In genomic region chr2:63692002-63692606, GRCh38 we compare ENCODE assay signal across 9 cellular contexts.
DNase-seq lines count a peak whose midpoint lies in the region; ATAC-seq, FAIRE-seq and TF ChIP-seq lines count a peak whose summit lies in the region.
"Had no signal": no experiment of that assay in that cellular context is flagged by ENCODE, and none has a peak within 500 bp of the region (broad histone marks: within the 10 kb centered on the region; RNA-seq: fewer than 3 reads in every experiment).

No MANE protein-coding gene starts in this region.

- H2BK20ac ChIP-seq in H9 (ENCODE audit: low read depth, low read length, poor library complexity, severe bottlenecking), result no peak overlapping the region

- no peak overlapping the region for H3K4me3 Mint-ChIP-seq in H9
- H3K4me3 Mint-ChIP-seq in naive thymus-derived CD8-positive, alpha-beta T cell, result no peak overlapping the region

- H3K9me1 ChIP-seq in endothelial cell of umbilical vein (replicated peaks; ENCODE audit: control insufficient read depth, extremely low read depth, insufficient read depth, low read length), result no peaks in the 10 kb centered on the region

- no peaks in the 10 kb centered on the region for H3K4me1 ChIP-seq in H9 (ENCODE audit: insufficient read depth, low read length)
- H3K4me1 ChIP-seq in PC-3 (ENCODE audit: insufficient read depth, low read length), result peaks cover 11% of the 10 kb centered on the region
- no peaks in the 10 kb centered on the region for H3K4me1 ChIP-seq in endothelial cell of umbilical vein (ENCODE audit: control insufficient read depth, extremely low read depth, insufficient read depth, low read length)

- 0 out of 7 replicates have a peak overlapping the region, but pooled peaks of 1 of the 3 experiments have one; percentile 47 for H3K27ac Mint-ChIP-seq in H9
- H3K27ac Mint-ChIP-seq in naive thymus-derived CD8-positive, alpha-beta T cell, result no peak overlapping the region

- no peak for TF ChIP-seq POLR2A in endothelial cell of umbilical vein (IDR thresholded peaks at IDR 0.05; ENCODE audit: low read depth, low read length)

- no peaks in the 10 kb centered on the region for H3K23me2 ChIP-seq in H9 (ENCODE audit: insufficient read length, low read depth, low read length, poor library complexity, severe bottlenecking)

- H3K79me1 ChIP-seq in H9 (ENCODE audit: insufficient read depth, low read depth, low read length, poor library complexity, severe bottlenecking), result no peaks in the 10 kb centered on the region

- H4K91ac ChIP-seq in H9 (ENCODE audit: insufficient read length, low read depth, low read length), result no peak overlapping the region

- no peaks in the 10 kb centered on the region for H3F3A ChIP-seq in PC-3 (ENCODE audit: low read length, unreplicated experiment)

- peaks cover 24 to 25% of the 10 kb centered on the region in 2 experiments for H3K4me1 Mint-ChIP-seq in H9
- peaks cover 0 to 3% (median 0%) of the 10 kb centered on the region in 4 donors for H3K4me1 Mint-ChIP-seq in naive thymus-derived CD8-positive, alpha-beta T cell

- H2AFZ ChIP-seq in H9 (ENCODE audit: low read length) (no peak overlapping the region), PC-3 (ENCODE audit: low read length) (no peak overlapping the region), endothelial cell of umbilical vein (ENCODE audit: low read depth, low read length) (no peak overlapping the region)

- POLR2A ChIA-PET in PC-3 (lab: Charles Lee; ENCODE audit: unreplicated experiment), result no interaction called here
- POLR2A ChIA-PET in endothelial cell of umbilical vein (lab: Charles Lee), result interaction anchor here (0.7 kb wide), 1 partner anchor 14 kb away, joined by 4 read pairs; no protein-coding TSS in a partner anchor
- POLR2A ChIA-PET in naive thymus-derived CD8-positive, alpha-beta T cell (lab: Charles Lee), result interaction anchor here (0.6 kb wide), 1 partner anchor 169 kb away, joined by 4 read pairs; no protein-coding TSS in a partner anchor

- H3K9me3 ChIP-seq in H9 (ENCODE audit: control insufficient read depth, low read depth, low read length) (no peaks in the 10 kb centered on the region), PC-3 (ENCODE audit: low read length) (no peaks in the 10 kb centered on the region), endothelial cell of umbilical vein (replicated peaks; ENCODE audit: control insufficient read depth, insufficient read depth, low read length) (no peaks in the 10 kb centered on the region)
- H3K9me3 ChIP-seq: neutrophil had no signal

- no peak overlapping the region for H3K14ac ChIP-seq in H9 (ENCODE audit: insufficient read depth, low read length)

- H4K20me1 ChIP-seq in H9 (ENCODE audit: control insufficient read depth, insufficient read depth, insufficient read length) (no peaks in the 10 kb centered on the region), PC-3 (ENCODE audit: low read length) (no peaks in the 10 kb centered on the region), endothelial cell of umbilical vein (replicated peaks; ENCODE audit: control insufficient read depth, extremely low read depth, insufficient read depth, low read length) (no peaks in the 10 kb centered on the region)

- dilution Hi-C loops in endothelial cell of umbilical vein (cut with MboI; ENCODE audit: extremely low pct_ligation_motif_present, low sequenced_read_pairs), result no loop called here

- H3K4me3 ChIP-seq in PC-3 (ENCODE audit: low read length) (no peak overlapping the region), endothelial cell of umbilical vein (replicated peaks in 1 of 3; ENCODE audit: insufficient read depth in 1 of 3, low read depth in 1 of 3, low read length in 3 of 3) (no peak overlapping the region)

- no peak overlapping the region for H2BK15ac ChIP-seq in H9 (ENCODE audit: low read depth, low read length)

- no peaks in the 10 kb centered on the region for H3K27me3 Mint-ChIP-seq in H9 (ENCODE audit: low read depth)
- no peaks in the 10 kb centered on the region for H3K27me3 Mint-ChIP-seq in naive thymus-derived CD8-positive, alpha-beta T cell

- H3K4ac ChIP-seq in H9 (ENCODE audit: low read depth, low read length), result no peak overlapping the region

- no peak overlapping the region for H3K18ac ChIP-seq in H9 (ENCODE audit: insufficient read length, low read depth, low read length)

- H3K4me2 ChIP-seq in H9 (ENCODE audit: insufficient read depth, insufficient read length, low read length) (no peak overlapping the region), PC-3 (ENCODE audit: low read length) (no peak overlapping the region), endothelial cell of umbilical vein (ENCODE audit: insufficient read depth, low read length) (no peak overlapping the region)

- no peak overlapping the region for H2BK5ac ChIP-seq in H9 (ENCODE audit: insufficient read length, low read length)

- H3K79me2 ChIP-seq in H9 (ENCODE audit: insufficient read depth, low read length) (no peaks in the 10 kb centered on the region), PC-3 (ENCODE audit: low read length) (no peaks in the 10 kb centered on the region), endothelial cell of umbilical vein (ENCODE audit: control insufficient read depth, insufficient read depth, low read length) (no peaks in the 10 kb centered on the region)

- H3K9me3 Mint-ChIP-seq in H9, result peaks cover 7 to 8% of the 10 kb centered on the region in 2 experiments; a peak in 3 of 5 replicates
- no peaks in the 10 kb centered on the region for H3K9me3 Mint-ChIP-seq in naive thymus-derived CD8-positive, alpha-beta T cell

- no peak overlapping the region for H4K5ac ChIP-seq in H9 (ENCODE audit: insufficient read length, low read depth, low read length)

- peaks cover 4 to 18% (median 7%) of the 10 kb centered on the region in 3 experiments; a peak in 6 of 7 replicates for H3K36me3 Mint-ChIP-seq in H9 (ENCODE audit: insufficient read depth in 1 of 3, low read depth in 3 of 3)
- H3K36me3 Mint-ChIP-seq in naive thymus-derived CD8-positive, alpha-beta T cell, result no peaks in the 10 kb centered on the region

- peak; percentile 45 for ATAC-seq in PC-3
- ATAC-seq in naive thymus-derived CD8-positive, alpha-beta T cell, result peak; percentile 51 to 56
- no peak for ATAC-seq in GM21529 (IDR thresholded peaks at IDR 0.05; ENCODE audit: unreplicated experiment)
- no peak for ATAC-seq in HG02798 (IDR thresholded peaks at IDR 0.05; ENCODE audit: poor library complexity, unreplicated experiment)
- ATAC-seq in stimulated activated naive CD8-positive, alpha-beta T cell treated with anti-CD3 and anti-CD28 coated beads, Interleukin-15, Interleukin-2, amounts not matched to agents 100 U/mL and 50 U/mL, for 24 hours, result no peak

- peak; percentile 36 for DNase-seq in D341Med (ENCODE audit: low spot score)
- no peak for DNase-seq in H9
- peak; percentile 74 for DNase-seq in PC-3
- DNase-seq in endothelial cell of umbilical vein (ENCODE audit: low read depth, low spot score), result peak; percentile 78
- peak in 7 of 10 donors; percentile 11 to 60 (median 30) for DNase-seq in naive thymus-derived CD8-positive, alpha-beta T cell
- DNase-seq in stimulated activated naive CD8-positive, alpha-beta T cell treated with anti-CD3 and anti-CD28 coated beads, Interleukin-15, Interleukin-2, amounts not matched to agents 100 U/mL and 50 U/mL, for 24 hours, result no peak

- BruUV-seq in PC-3 (replicated peaks; lab: Mats Ljungman, UMichigan) (no TSS peak), endothelial cell of umbilical vein (replicated peaks; lab: Mats Ljungman, UMichigan) (no TSS peak)

- H3K56ac ChIP-seq in H9 (ENCODE audit: insufficient read length, low read depth, low read length), result no peak overlapping the region

- H3K9ac ChIP-seq in H9 (ENCODE audit: extremely low read depth, insufficient read length, low read length) (no peak overlapping the region), PC-3 (ENCODE audit: low read length) (no peak overlapping the region), endothelial cell of umbilical vein (replicated peaks; ENCODE audit: extremely low read depth, insufficient read depth, low read length) (no peak overlapping the region)

- FAIRE-seq in endothelial cell of umbilical vein (lab: Jason Lieb, UNC), result peak; percentile 55

- TF ChIP-seq CTCF in H9 (conservative IDR thresholded peaks at IDR 0.05), result peak; percentile 74
- peak; percentile 72 for TF ChIP-seq CTCF in PC-3 (conservative IDR thresholded peaks at IDR 0.05; ENCODE audit: low read depth, low read length)
- TF ChIP-seq CTCF in endothelial cell of umbilical vein (IDR thresholded peaks at IDR 0.05; ENCODE audit: extremely low read depth in 1 of 2, insufficient read depth in 1 of 2, low read depth in 1 of 2, low read length in 2 of 2), result peak; percentile 17 to 19

- intact Hi-C loops in PC-3 (cut with micrococcal nuclease) (loop anchor here (1.0 to 10.0 kb wide), 3 partner anchors 169 to 323 kb away; partner anchors contain the start of gene VPS54), endothelial cell of umbilical vein (cut with micrococcal nuclease) (loop anchor here (1.0 to 10.0 kb wide), 3 partner anchors 169 to 323 kb away; partner anchors contain the start of gene VPS54)

- H3K9me2 ChIP-seq in PC-3 (replicated peaks; ENCODE audit: low read length), result no peaks in the 10 kb centered on the region

- H2AK5ac ChIP-seq in H9 (ENCODE audit: insufficient read length, low read length), result no peak overlapping the region

- H2BK12ac ChIP-seq in H9 (ENCODE audit: insufficient read length, low read depth, low read length), result no peak overlapping the region

- no peak overlapping the region for H3K23ac ChIP-seq in H9 (ENCODE audit: insufficient read length, low read depth, low read length)

- H3K27me3 ChIP-seq in H9 (ENCODE audit: insufficient read depth, low read length) (no peaks in the 10 kb centered on the region), PC-3 (ENCODE audit: low read length) (no peaks in the 10 kb centered on the region), endothelial cell of umbilical vein (ENCODE audit: control insufficient read depth in 2 of 2, insufficient read depth in 2 of 2, low read length in 2 of 2) (no peaks in the 10 kb centered on the region)
- H3K27me3 ChIP-seq: neutrophil had no signal

- CTCF ChIA-PET in PC-3 (lab: Charles Lee), result interaction anchor here (0.6 to 1.0 kb wide), 4 partner anchors 161 to 198 kb away, joined by 3 to 4 read pairs (median 3); no protein-coding TSS in a partner anchor
- CTCF ChIA-PET in endothelial cell of umbilical vein (lab: Charles Lee), result interaction anchor here (0.5 to 4.8 kb wide), 14 partner anchors 11 to 845 kb away, joined by 3 to 178 read pairs (median 4); partner anchors contain the start of genes MDH1 and UGP2

- H3K36me3 ChIP-seq in PC-3 (ENCODE audit: low read depth, low read length), result no peaks in the 10 kb centered on the region
- no peaks in the 10 kb centered on the region for H3K36me3 ChIP-seq in endothelial cell of umbilical vein (ENCODE audit: control insufficient read depth in 2 of 2, extremely low read depth in 1 of 2, insufficient read depth in 2 of 2, low read length in 2 of 2)
- H3K36me3 ChIP-seq: neutrophil had no signal

- H3K27ac ChIP-seq in H9 (ENCODE audit: insufficient read length, low read depth, low read length), result no peak overlapping the region
- H3K27ac ChIP-seq in PC-3 (ENCODE audit: low read length), result no peak overlapping the region
- no peak overlapping the region for H3K27ac ChIP-seq in endothelial cell of umbilical vein (ENCODE audit: insufficient read depth, low read depth, low read length)
- H3K27ac ChIP-seq: neutrophil had no signal

- WGBS in H9 (ENCODE audit: extremely low coverage, insufficient read length, low lambda C conversion rate), result no CpG with 5 or more reads among the region's 1 CpG

- H4K8ac ChIP-seq in H9 (replicated peaks; ENCODE audit: insufficient read length, low read depth, low read length), result no peak overlapping the region

- no peak overlapping the region for H2BK120ac ChIP-seq in H9 (ENCODE audit: low read depth, low read length, poor library complexity, severe bottlenecking)

- no peak overlapping the region for H3T11ph ChIP-seq in H9 (ENCODE audit: low read length)

Comparison
In these comparisons a context has a peak if more than half of its experiments do, and no peak if none do; other contexts are left out.
1. DNase-seq: peak in D341Med (single experiment), PC-3 (single experiment), endothelial cell of umbilical vein (single experiment) and naive thymus-derived CD8-positive, alpha-beta T cell (7 of 10); none in H9 (single experiment) and stimulated activated naive CD8-positive, alpha-beta T cell treated with anti-CD3 and anti-CD28 coated beads, Interleukin-15, Interleukin-2, amounts not matched to agents 100 U/mL and 50 U/mL, for 24 hours (single experiment).
2. CTCF ChIP-seq: peak in every context shown above with its lines; median percentile 74 in H9; 72 in PC-3; 18 in endothelial cell of umbilical vein.
3. ATAC-seq: peak in PC-3 (single experiment) and naive thymus-derived CD8-positive, alpha-beta T cell (2 of 2); none in GM21529 (single experiment), HG02798 (single experiment) and stimulated activated naive CD8-positive, alpha-beta T cell treated with anti-CD3 and anti-CD28 coated beads, Interleukin-15, Interleukin-2, amounts not matched to agents 100 U/mL and 50 U/mL, for 24 hours (single experiment).